15 cellular contexts compared by ENCODE assay signal in the genomic region with DNA sequence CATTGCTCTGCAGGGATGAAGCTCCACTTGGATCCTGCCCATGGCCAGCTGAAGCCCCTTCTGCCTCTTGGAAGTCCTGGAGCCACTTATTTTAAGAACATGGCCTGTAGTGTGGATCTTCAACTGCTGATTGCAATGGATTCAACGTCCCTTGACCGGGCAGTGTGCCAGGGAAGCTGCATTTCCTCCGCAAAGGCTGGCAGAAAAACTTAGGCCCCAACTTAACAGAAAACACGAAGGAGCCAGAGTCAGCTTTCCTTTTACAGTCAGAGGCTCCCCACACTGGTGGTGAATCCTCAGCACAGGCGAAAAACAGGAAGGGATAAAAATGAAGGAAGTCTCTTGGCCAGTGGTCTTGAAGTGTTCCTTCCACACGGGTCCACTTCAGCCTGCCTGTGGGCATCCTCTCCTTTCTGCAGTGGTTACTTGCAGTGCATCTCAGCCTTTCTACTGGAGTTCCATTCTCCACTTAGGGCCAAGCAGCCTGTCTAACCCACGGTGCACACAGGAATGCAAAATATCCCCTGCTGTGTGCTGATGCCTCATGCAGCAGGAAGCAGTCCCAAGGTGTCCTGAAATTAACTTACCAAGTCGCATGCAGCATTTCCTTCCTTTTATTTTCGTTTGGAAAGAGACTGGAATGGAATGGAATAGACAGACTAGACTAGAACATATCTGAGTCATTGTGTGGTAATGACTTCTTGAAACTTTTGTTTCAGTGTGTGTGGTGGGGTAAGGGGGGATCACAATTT. TPM values are rescaled to one million over a fixed set of nuclear protein-coding genes. Genes with fewer than 3 reads are reported as not detected.
DNase-seq lines count a peak whose midpoint lies in the region; ATAC-seq, FAIRE-seq and TF ChIP-seq lines count a peak whose summit lies in the region.
"Had no signal": no experiment of that assay in that cellular context is flagged by ENCODE, and none has a peak within 500 bp of the region (broad histone marks: within the 10 kb centered on the region; RNA-seq: fewer than 3 reads in every experiment).

No MANE protein-coding gene starts in this region.

- ATAC-seq in A549 (no peak), HG02678 (IDR thresholded peaks at IDR 0.05; ENCODE audit: unreplicated experiment) (no peak)
- ATAC-seq: activated CD8-positive, alpha-beta T cell treated with anti-CD3 and anti-CD28 coated beads, Interleukin-2, amount 10 ng/mL, durations not matched to agents 7 days and 5 days; stimulated activated naive CD8-positive, alpha-beta T cell treated with anti-CD3 and anti-CD28 coated beads, Interleukin-15, amount 100 ng/mL, for 72 hours had no signal

- H2AFZ ChIP-seq in GM23248: peak overlapping the region; percentile 25

- TF ChIP-seq RAD21 in A549 (conservative IDR thresholded peaks at IDR 0.05 in 1 of 2, IDR thresholded peaks at IDR 0.05 in 1 of 2): no peak

- no peaks in the 10 kb centered on the region for H4K20me1 ChIP-seq in GM23248 (ENCODE audit: insufficient read depth)
- H4K20me1 ChIP-seq: BLaER1 had no signal

- no peaks in the 10 kb centered on the region for H3K9me2 ChIP-seq in GM23248 (ENCODE audit: insufficient read depth)

- H3K27me3 ChIP-seq in GM23248 (replicated peaks; ENCODE audit: insufficient read depth) (no peaks in the 10 kb centered on the region), SJSA1 (replicated peaks) (no peaks in the 10 kb centered on the region)
- H3K27me3 ChIP-seq: BLaER1 had no signal

- no peak for DNase-seq in A549 (ENCODE audit: low read depth in 1 of 2, low spot score in 1 of 2)
- peak; percentile 82 for DNase-seq in GM23248
- DNase-seq in SJSA1 (ENCODE audit: low read depth in 1 of 2, low spot score in 2 of 2): peak; percentile 82 to 83
- DNase-seq in foreskin fibroblast: peak; percentile 79 to 86
- no peak for DNase-seq in activated gamma-delta T cell (lab: John Stamatoyannopoulos, UW)
- no peak for DNase-seq in SW 1271 (lab: John Stamatoyannopoulos, UW)
- DNase-seq in cerebellar nuclear complex (lab: John Stamatoyannopoulos, UW): no peak
- DNase-seq: activated CD8-positive, alpha-beta T cell treated with anti-CD3 and anti-CD28 coated beads, Interleukin-2, amount 10 ng/mL, durations not matched to agents 7 days and 5 days; activated naive CD8-positive, alpha-beta T cell treated with anti-CD3 and anti-CD28 coated beads, Interleukin-2, amount 10 ng/mL, durations not matched to agents 7 days and 5 days; NCI-H1092 treated with DMSO at 0.1 percent for 48 hours; stimulated activated CD4-positive, alpha-beta T cell treated with anti-CD3 and anti-CD28 coated beads, Interleukin-2, amount 100 ng/mL, for 48 hours; stimulated activated naive CD8-positive, alpha-beta T cell treated with anti-CD3 and anti-CD28 coated beads, Interleukin-15, amount 100 ng/mL, for 72 hours had no signal

- peaks cover 41% of the 10 kb centered on the region for H3F3A ChIP-seq in GM23248 (ENCODE audit: insufficient read depth)

- H3K27ac ChIP-seq in A549: peak overlapping the region; percentile 52 to 60; a peak in 4 of 6 replicates
- H3K27ac ChIP-seq in GM23248: peak overlapping the region; percentile 79
- peak overlapping the region; percentile 74 for H3K27ac ChIP-seq in SJSA1
- H3K27ac ChIP-seq: BLaER1 had no signal

- TF ChIP-seq CTCF in A549 (IDR thresholded peaks at IDR 0.05) (no peak), foreskin fibroblast (IDR thresholded peaks at IDR 0.05; ENCODE audit: low read depth, low read length) (no peak)

- no peaks in the 10 kb centered on the region for H3K79me2 ChIP-seq in GM23248 (ENCODE audit: insufficient read depth)

- 67% methylated on average over 7 of the region's 9 CpGs for WGBS in A549 (ENCODE audit: missing lambda C conversion rate)
- WGBS in GM23248 (ENCODE audit: low coverage in 1 of 2, low lambda C conversion rate in 2 of 2, missing lambda C conversion rate in 2 of 2), 2 experiments: 7 to 11% methylated on average over 9 of the region's 9 CpGs

- POLR2A ChIA-PET in A549 (lab: Yijun Ruan, JAX): no interaction called here

- H3K4me2 ChIP-seq in A549 (no peak overlapping the region; the same call in 2 of the 3 replicates), GM23248 (ENCODE audit: unreplicated experiment) (peak overlapping the region; percentile 35)
- H3K4me2 ChIP-seq: BLaER1 had no signal

- in situ Hi-C loops in GM23248 (cut with MboI): no loop called here

- H3K9ac ChIP-seq in GM23248: peak overlapping the region; percentile 18
- H3K9ac ChIP-seq: BLaER1 had no signal

- H3K36me3 ChIP-seq in GM23248 (ENCODE audit: low read depth) (no peaks in the 10 kb centered on the region), SJSA1 (no peaks in the 10 kb centered on the region)
- H3K36me3 ChIP-seq: BLaER1 had no signal

- TF ChIP-seq EP300 in A549 (IDR thresholded peaks at IDR 0.05): no peak

- FAIRE-seq in A549 (lab: Jason Lieb, UNC): no peak

- no peak for TF ChIP-seq POLR2A in A549 (IDR thresholded peaks at IDR 0.05; ENCODE audit: low read length)

- H3K4me1 ChIP-seq in A549: peaks cover 24% of the 10 kb centered on the region
- peaks cover 32% of the 10 kb centered on the region for H3K4me1 ChIP-seq in GM23248 (ENCODE audit: insufficient read depth)
- H3K4me1 ChIP-seq in SJSA1 (replicated peaks): peaks cover 39% of the 10 kb centered on the region
- H3K4me1 ChIP-seq: BLaER1 had no signal

- CTCF ChIA-PET in A549 (lab: Yijun Ruan, JAX): interaction anchor here (0.9 to 1.2 kb wide), 2 partner anchors 10 to 28 kb away, joined by 4 read pairs; no protein-coding TSS in a partner anchor

- no peak overlapping the region for H3K4me3 ChIP-seq in A549
- H3K4me3 ChIP-seq in GM23248: no peak overlapping the region; the same call in 1 of the 2 replicates
- no peak overlapping the region for H3K4me3 ChIP-seq in SJSA1
- no peak overlapping the region for H3K4me3 ChIP-seq in foreskin fibroblast (ENCODE audit: low read depth in 1 of 2, low read length in 2 of 2)
- H3K4me3 ChIP-seq: BLaER1 had no signal

- H3K9me3 ChIP-seq in A549 (no peaks in the 10 kb centered on the region), GM23248 (ENCODE audit: low read depth) (no peaks in the 10 kb centered on the region), SJSA1 (replicated peaks) (no peaks in the 10 kb centered on the region)
- H3K9me3 ChIP-seq: BLaER1 had no signal

TF ChIP-seq in A549, 52 proteins besides CTCF, POLR2A, EP300 and RAD21:
- TF ChIP-seq, protein P1, sequence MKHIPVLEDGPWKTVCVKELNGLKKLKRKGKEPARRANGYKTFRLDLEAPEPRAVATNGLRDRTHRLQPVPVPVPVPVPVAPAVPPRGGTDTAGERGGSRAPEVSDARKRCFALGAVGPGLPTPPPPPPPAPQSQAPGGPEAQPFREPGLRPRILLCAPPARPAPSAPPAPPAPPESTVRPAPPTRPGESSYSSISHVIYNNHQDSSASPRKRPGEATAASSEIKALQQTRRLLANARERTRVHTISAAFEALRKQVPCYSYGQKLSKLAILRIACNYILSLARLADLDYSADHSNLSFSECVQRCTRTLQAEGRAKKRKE (CRISPR knock-in tag; IDR thresholded peaks at IDR 0.05; ENCODE audit: low read depth): no peak

RNA-seq across cellular contexts. Expression of a gene that starts 26.1 kb away (rescaled TPM):
- polyA plus RNA-seq in A549 (2011; rRNA removed): 2.1 and 3.5 TPM in 2 replicates
- 0.49 and 0.98 TPM in 2 replicates for polyA plus RNA-seq in A549 (2012; cell fraction: cytosol; rRNA removed)
- 0.77 and 0.79 TPM in 2 replicates for polyA plus RNA-seq in A549 (2012; cell fraction: nucleus; rRNA removed)
- polyA plus RNA-seq in A549 (2017; fragmentation: RNase III; extraction: RNeasy Plus Mini Kit Qiagen cat#74134 plus additional on column Dnase treatment): 3.1 to 3.6 TPM (median 3.6 TPM) in 3 replicates
- polyA minus RNA-seq in A549 (2011; rRNA and poly(A)+ RNA removed): 1.5 and 1.8 TPM in 2 replicates
- under 0.01 TPM in 1 of 2 replicates, not detected in the other for total RNA-seq in GM23248 (2014; rRNA removed; shearing (Covaris generic))
- not detected in 2 replicates for polyA plus RNA-seq in GM23248 (2016; fragmentation: Nextera tagmentation; extraction: Ambion mirVana)
- 0.66 and 2.0 TPM in 2 replicates for total RNA-seq in SJSA1 (2014; rRNA removed; shearing (Covaris generic))
- total RNA-seq: activated CD8-positive, alpha-beta T cell treated with anti-CD3 and anti-CD28 coated beads, Interleukin-2, amount 10 ng/mL, durations not matched to agents 7 days and 5 days; activated naive CD8-positive, alpha-beta T cell treated with anti-CD3 and anti-CD28 coated beads, Interleukin-2, amount 10 ng/mL, durations not matched to agents 7 days and 5 days; neural crest cell had no signal

Comparison
In these comparisons a context has a peak if more than half of its experiments do, and no peak if none do; other contexts are left out.
1. DNase-seq: peak in GM23248 (single experiment), SJSA1 (2 of 2) and foreskin fibroblast (2 of 2); none in A549 (0 of 2), activated gamma-delta T cell (single experiment), SW 1271 (0 of 2) and cerebellar nuclear complex (0 of 2).
2. Peak in every context shown above with its lines, with median percentiles within 50 percentile points of each other: H3K27ac ChIP-seq.